20 cellular contexts compared by ENCODE assay signal in genomic region chr6:134229520-134229919, GRCh38.
DNase-seq lines count a peak whose midpoint lies in the region; ATAC-seq and TF ChIP-seq lines count a peak whose summit lies in the region.
"Had no signal": no experiment of that assay in that cellular context is flagged by ENCODE, and none has a peak within 500 bp of the region (broad histone marks: within the 10 kb centered on the region; RNA-seq: fewer than 3 reads in every experiment).

No MANE protein-coding gene starts in this region.

- H3K4me1 ChIP-seq in GM23338 (ENCODE audit: insufficient read depth) (peaks cover 11% of the 10 kb centered on the region), OCI-LY3 (ENCODE audit: low read length) (peaks cover 42% of the 10 kb centered on the region)

- H3K79me2 ChIP-seq in GM23338 (replicated peaks; ENCODE audit: insufficient read depth) = no peaks in the 10 kb centered on the region
- no peaks in the 10 kb centered on the region for H3K79me2 ChIP-seq in OCI-LY3 (ENCODE audit: low read length)

- peak overlapping the region; percentile 24; the same call in 1 of the 2 replicates for H3K4me2 ChIP-seq in GM23338
- peak overlapping the region; percentile 36 for H3K4me2 ChIP-seq in OCI-LY3 (ENCODE audit: low read length)

- H3K27me3 ChIP-seq in GM23338 (ENCODE audit: insufficient read depth) (no peaks in the 10 kb centered on the region), OCI-LY3 (ENCODE audit: low read depth, low read length) (no peaks in the 10 kb centered on the region), dorsolateral prefrontal cortex (no peaks in the 10 kb centered on the region), WERI-Rb-1 (ENCODE audit: insufficient read depth, low read depth, severe bottlenecking) (no peaks in the 10 kb centered on the region)

- H3K4me1 Mint-ChIP-seq in GM23338 (peaks cover 17% of the 10 kb centered on the region), nephron (peaks cover 5% of the 10 kb centered on the region)

- H4K20me1 ChIP-seq in GM23338 (replicated peaks; ENCODE audit: insufficient read depth) = no peaks in the 10 kb centered on the region
- H4K20me1 ChIP-seq in OCI-LY3 (ENCODE audit: insufficient read depth, low read length) = no peaks in the 10 kb centered on the region

- H3F3A ChIP-seq in GM23338 (replicated peaks; ENCODE audit: low read depth) = no peaks in the 10 kb centered on the region

- intact Hi-C loops in dorsolateral prefrontal cortex (cut with DNase I) = loop anchor here in 1 of 2 donors (5.0 kb wide), 1 partner anchor 37 kb away; no protein-coding TSS in a partner anchor

- H2AFZ ChIP-seq in GM23338 (no peak overlapping the region), OCI-LY3 (ENCODE audit: low read depth, low read length) (no peak overlapping the region)
- H2AFZ ChIP-seq: GM23248 had no signal

- TF ChIP-seq CTCF in GM23338 (conservative IDR thresholded peaks at IDR 0.05; ENCODE audit: low read depth in 2 of 2) = no peak
- TF ChIP-seq CTCF in OCI-LY3 (IDR thresholded peaks at IDR 0.05; ENCODE audit: low read depth, low read length) = no peak
- TF ChIP-seq CTCF in dorsolateral prefrontal cortex (IDR thresholded peaks at IDR 0.05 in 54 of 56, conservative IDR thresholded peaks at IDR 0.05 in 2 of 56; ENCODE audit: low read depth in 1 of 56, partially characterized antibody in 56 of 56) = no peak
- TF ChIP-seq CTCF in nephron (IDR thresholded peaks at IDR 0.05; ENCODE audit: unreplicated experiment in 3 of 3) = no peak
- no peak for TF ChIP-seq CTCF in WERI-Rb-1 (IDR thresholded peaks at IDR 0.05; ENCODE audit: low read depth, low read length)

- no peaks in the 10 kb centered on the region for H3K9me3 Mint-ChIP-seq in GM23338
- H3K9me3 Mint-ChIP-seq in nephron = no peaks in the 10 kb centered on the region
- H3K9me3 Mint-ChIP-seq: T-cell had no signal

- peak overlapping the region; percentile 47 for H3K9ac ChIP-seq in OCI-LY3 (ENCODE audit: low read length)
- H3K9ac ChIP-seq: GM23248 had no signal

- DNase-seq in GM23338 (ENCODE audit: low spot score) (peak; percentile 11), dorsolateral prefrontal cortex (no peak), NCI-H1930 (lab: John Stamatoyannopoulos, UW) (no peak), WERI-Rb-1 (no peak)
- DNase-seq in activated CD4-positive, alpha-beta T cell treated with anti-CD3 and anti-CD28 coated beads for 48 hours = no peak
- DNase-seq: DMS 273 treated with DMSO at 0.1 percent for 48 hours, DND-41, GM23248, MM.1S, NCI-H1092 treated with DMSO at 0.1 percent for 48 hours, NCI-H1694, NCI-H510A, NCI-H748 treated with DMSO at 0.1 percent for 48 hours, SHP77 had no signal

- H3K9me2 ChIP-seq in GM23338 (ENCODE audit: insufficient read depth) = no peaks in the 10 kb centered on the region

- H3K4me3 Mint-ChIP-seq in GM23338 = no peak overlapping the region; the same call in 2 of the 3 replicates
- no peak overlapping the region for H3K4me3 Mint-ChIP-seq in nephron

- H3K9me3 ChIP-seq in OCI-LY3 (ENCODE audit: insufficient read depth, low read length) (no peaks in the 10 kb centered on the region), WERI-Rb-1 (ENCODE audit: severe bottlenecking) (no peaks in the 10 kb centered on the region)

- H3K36me3 Mint-ChIP-seq in GM23338 (ENCODE audit: low read depth) (no peaks in the 10 kb centered on the region), nephron (ENCODE audit: low read depth) (no peaks in the 10 kb centered on the region)
- H3K36me3 Mint-ChIP-seq: T-cell had no signal

- ATAC-seq in GM23338 (no peak), HG02884 (IDR thresholded peaks at IDR 0.05; ENCODE audit: unreplicated experiment) (no peak)
- ATAC-seq: T-cell had no signal

- H3K27ac ChIP-seq in GM23338 (ENCODE audit: low read depth) (peak overlapping the region; percentile 33; the same call in 1 of the 2 replicates), OCI-LY3 (ENCODE audit: low read length) (peak overlapping the region; percentile 71), dorsolateral prefrontal cortex (peak overlapping the region in 40 of 59 donors; percentile 3 to 76 (median 56)), WERI-Rb-1 (no peak overlapping the region)
- H3K27ac ChIP-seq: C4-2B, GM23248, SK-N-MC had no signal

- peaks cover 4% of the 10 kb centered on the region for H3K27me3 Mint-ChIP-seq in GM23338 (ENCODE audit: insufficient read depth, low read depth, poor library complexity)
- peaks cover 4% of the 10 kb centered on the region for H3K27me3 Mint-ChIP-seq in nephron (ENCODE audit: low read depth)
- H3K27me3 Mint-ChIP-seq: T-cell had no signal

- H3K27ac Mint-ChIP-seq in GM23338 (peak overlapping the region; percentile 84), nephron (peak overlapping the region; percentile 24 to 61 (median 48))
- H3K27ac Mint-ChIP-seq: T-cell had no signal

- H3K4me3 ChIP-seq in GM23338 (no peak overlapping the region), OCI-LY3 (ENCODE audit: low read length) (peak overlapping the region; percentile 26; the same call in 1 of the 2 replicates), dorsolateral prefrontal cortex (peak overlapping the region in 17 of 59 donors; percentile 2 to 48 (median 30)), WERI-Rb-1 (ENCODE audit: low read depth, low read length) (no peak overlapping the region)
- H3K4me3 ChIP-seq: GM23248, SK-N-MC had no signal

- H3K36me3 ChIP-seq in GM23338 (ENCODE audit: insufficient read depth) = no peaks in the 10 kb centered on the region
- no peaks in the 10 kb centered on the region for H3K36me3 ChIP-seq in OCI-LY3 (replicated peaks; ENCODE audit: low read depth, low read length)
- no peaks in the 10 kb centered on the region for H3K36me3 ChIP-seq in WERI-Rb-1

TF ChIP-seq in GM23338, 12 proteins besides CTCF, POLR2A, EP300 and RAD21:
- TF ChIP-seq NANOG (IDR thresholded peaks at IDR 0.05; ENCODE audit: borderline replicate concordance) (0 out of 2 replicates have a peak, but pooled peaks have one; percentile 7), CREB1 (CRISPR knock-in tag; IDR thresholded peaks at IDR 0.05; ENCODE audit: low read depth) (no peak)
